ENCODE assay signal across 14 cellular contexts in genomic region chr2:158507141-158507540, GRCh38.
A peak's percentile ranks its signal among the peaks of the same experiment; 100 is the strongest.
DNase-seq lines count a peak whose midpoint lies in the region; ATAC-seq lines count a peak whose summit lies in the region.
"Had no signal": no experiment of that assay in that cellular context is flagged by ENCODE, and none has a peak within 500 bp of the region (broad histone marks: within the 10 kb centered on the region; RNA-seq: fewer than 3 reads in every experiment).

No MANE protein-coding gene starts in this region.

- no peaks in the 10 kb centered on the region for H3K27me3 Mint-ChIP-seq in stimulated activated naive CD8-positive, alpha-beta T cell treated with anti-CD3 and anti-CD28 coated beads, Interleukin-15, amount 100 ng/mL, for 72 hours
- H3K27me3 Mint-ChIP-seq: dendritic cell treated with granulocyte-macrophage colony-stimulating factor and Interleukin-4, amounts not matched to agents 40 ng/mL and 50 ng/mL, for 4 days; stimulated activated naive B cell treated with anti-CD40 and anti-IgM and Interleukin-4, amounts not matched to agents 10 μg/mL and 1 μg/mL and 100 μg/mL, for 72 hours had no signal

- H3K9me3 Mint-ChIP-seq in stimulated activated naive CD8-positive, alpha-beta T cell treated with anti-CD3 and anti-CD28 coated beads, Interleukin-15, amount 100 ng/mL, for 72 hours: no peaks in the 10 kb centered on the region
- H3K9me3 Mint-ChIP-seq: dendritic cell treated with granulocyte-macrophage colony-stimulating factor and Interleukin-4, amounts not matched to agents 40 ng/mL and 50 ng/mL, for 4 days; stimulated activated naive B cell treated with anti-CD40 and anti-IgM and Interleukin-4, amounts not matched to agents 10 μg/mL and 1 μg/mL and 100 μg/mL, for 72 hours had no signal

- H3K4me3 Mint-ChIP-seq in stimulated activated naive CD8-positive, alpha-beta T cell treated with anti-CD3 and anti-CD28 coated beads, Interleukin-15, amount 100 ng/mL, for 72 hours: no peak overlapping the region
- H3K4me3 Mint-ChIP-seq: CD14-positive monocyte; dendritic cell treated with granulocyte-macrophage colony-stimulating factor and Interleukin-4, amounts not matched to agents 40 ng/mL and 50 ng/mL, for 4 days; stimulated activated naive B cell treated with anti-CD40 and anti-IgM and Interleukin-4, amounts not matched to agents 10 μg/mL and 1 μg/mL and 100 μg/mL, for 72 hours had no signal

- peak; percentile 6 for DNase-seq in stimulated activated CD4-positive, alpha-beta T cell treated with anti-CD3 and anti-CD28 coated beads, Interleukin-4, amount 100 ng/mL, for 24 hours
- DNase-seq in stimulated activated CD4-positive, alpha-beta T cell treated with anti-CD3 and anti-CD28 coated beads, Interleukin-12 subunit alpha, Interleukin-12 subunit beta, amount 100 ng/mL, for 4 hours: no peak
- DNase-seq in NCI-H524 (lab: John Stamatoyannopoulos, UW) (peak; percentile 31 to 79), NCI-H748 treated with DMSO at 0.1 percent for 48 hours (lab: John Stamatoyannopoulos, UW) (no peak), germinal center (ENCODE audit: low spot score) (no peak), putamen (ENCODE audit: low spot score) (no peak)
- DNase-seq in stimulated activated naive CD8-positive, alpha-beta T cell treated with anti-CD3 and anti-CD28 coated beads, Interleukin-15, amount 100 ng/mL, for 72 hours: no peak
- DNase-seq: activated gamma-delta T cell; heart left ventricle; stimulated activated naive B cell treated with anti-CD40 and anti-IgM and Interleukin-4, amounts not matched to agents 10 μg/mL and 1 μg/mL and 100 μg/mL, for 72 hours; T-helper 9 cell had no signal

- ATAC-seq in HG02571 (IDR thresholded peaks at IDR 0.05; ENCODE audit: unreplicated experiment): peak; percentile 64
- peak; percentile 76 for ATAC-seq in stimulated activated naive CD8-positive, alpha-beta T cell treated with anti-CD3 and anti-CD28 coated beads, Interleukin-15, amount 100 ng/mL, for 72 hours
- ATAC-seq: heart left ventricle; stimulated activated naive B cell treated with anti-CD40 and anti-IgM and Interleukin-4, amounts not matched to agents 10 μg/mL and 1 μg/mL and 100 μg/mL, for 72 hours had no signal

- peaks cover 6% of the 10 kb centered on the region for H3K4me1 Mint-ChIP-seq in stimulated activated naive CD8-positive, alpha-beta T cell treated with anti-CD3 and anti-CD28 coated beads, Interleukin-15, amount 100 ng/mL, for 72 hours
- H3K4me1 Mint-ChIP-seq: stimulated activated naive B cell treated with anti-CD40 and anti-IgM and Interleukin-4, amounts not matched to agents 10 μg/mL and 1 μg/mL and 100 μg/mL, for 72 hours had no signal

- no peak overlapping the region for H3K27ac Mint-ChIP-seq in stimulated activated naive CD8-positive, alpha-beta T cell treated with anti-CD3 and anti-CD28 coated beads, Interleukin-15, amount 100 ng/mL, for 72 hours
- H3K27ac Mint-ChIP-seq: CD14-positive monocyte; dendritic cell treated with granulocyte-macrophage colony-stimulating factor and Interleukin-4, amounts not matched to agents 40 ng/mL and 50 ng/mL, for 4 days; stimulated activated naive B cell treated with anti-CD40 and anti-IgM and Interleukin-4, amounts not matched to agents 10 μg/mL and 1 μg/mL and 100 μg/mL, for 72 hours had no signal

Comparison
In these comparisons a context has a peak if more than half of its experiments do, and no peak if none do; other contexts are left out.
1. DNase-seq: peak in stimulated activated CD4-positive, alpha-beta T cell treated with anti-CD3 and anti-CD28 coated beads, Interleukin-4, amount 100 ng/mL, for 24 hours (single experiment) and NCI-H524 (2 of 2); none in stimulated activated CD4-positive, alpha-beta T cell treated with anti-CD3 and anti-CD28 coated beads, Interleukin-12 subunit alpha, Interleukin-12 subunit beta, amount 100 ng/mL, for 4 hours (single experiment), stimulated activated naive CD8-positive, alpha-beta T cell treated with anti-CD3 and anti-CD28 coated beads, Interleukin-15, amount 100 ng/mL, for 72 hours (0 of 2), NCI-H748 treated with DMSO at 0.1 percent for 48 hours (single experiment), germinal center (single experiment) and putamen (single experiment).